Comparison of ENCODE assay signal across 8 cellular contexts in the genomic region with DNA sequence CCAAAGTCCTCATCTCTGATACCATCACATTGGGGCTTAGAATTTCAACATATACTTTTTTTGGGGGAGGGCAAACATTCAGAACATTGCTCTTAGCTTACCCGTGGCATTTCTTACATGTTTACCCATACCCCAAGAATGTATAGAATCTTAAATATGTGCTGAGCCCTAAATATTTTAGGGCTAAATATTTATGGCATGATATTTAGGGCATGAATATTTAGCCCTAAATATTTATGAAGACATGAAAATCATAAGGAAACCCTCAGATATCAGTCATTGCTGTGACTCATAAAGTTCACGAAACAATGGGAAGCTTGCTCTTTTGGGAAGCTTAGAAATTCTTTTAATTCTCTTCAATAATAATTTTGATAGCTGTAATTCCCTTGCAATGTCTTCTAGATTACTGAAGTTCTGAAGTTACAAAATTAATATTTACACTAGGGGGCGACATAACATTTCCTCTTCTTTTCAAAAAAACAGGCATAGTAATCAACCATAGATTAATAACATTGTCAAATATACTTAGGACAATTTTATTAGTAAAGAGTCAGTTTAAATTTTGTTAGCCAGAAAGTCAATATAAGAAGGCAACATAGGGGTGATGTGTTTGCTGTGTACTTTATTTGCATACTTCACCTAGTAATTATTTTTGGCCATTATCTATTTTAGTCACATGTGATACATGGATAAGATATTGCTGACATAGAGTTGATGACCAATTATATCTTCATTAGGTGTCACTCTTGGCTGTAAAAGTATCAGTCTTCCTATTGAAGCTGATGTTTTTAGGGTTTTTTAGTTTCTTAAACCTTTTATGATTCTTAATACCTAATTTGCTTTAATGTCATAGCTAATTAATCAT. TPM values are rescaled to one million over a fixed set of nuclear protein-coding genes. Genes with fewer than 3 reads are reported as not detected.
DNase-seq lines count a peak whose midpoint lies in the region; ATAC-seq and TF ChIP-seq lines count a peak whose summit lies in the region.

No MANE protein-coding gene starts in this region.

- peaks cover 99% of the 10 kb centered on the region for H3K79me2 ChIP-seq in SU-DHL-6 (ENCODE audit: insufficient read depth, low read length)

- POLR2A ChIA-PET in BJ (lab: Charles Lee), result interaction anchor here (0.6 kb wide), 1 partner anchor 15 kb away, joined by 4 read pairs; no protein-coding TSS in a partner anchor

- no peaks in the 10 kb centered on the region for H3K4me1 Mint-ChIP-seq in activated naive CD8-positive, alpha-beta T cell treated with anti-CD3 and anti-CD28 coated beads, Interleukin-2, amount 50 U/mL, for 24 hours

- H3K9me3 ChIP-seq in SU-DHL-6 (ENCODE audit: insufficient read depth, low read length), result peaks cover 5% of the 10 kb centered on the region; the same call in 1 of the 2 replicates

- no peak overlapping the region for H3K27ac ChIP-seq in SU-DHL-6 (ENCODE audit: low read depth, low read length)

- H3K36me3 Mint-ChIP-seq in activated naive CD8-positive, alpha-beta T cell treated with anti-CD3 and anti-CD28 coated beads, Interleukin-2, amount 50 U/mL, for 24 hours (ENCODE audit: low read depth), result no peaks in the 10 kb centered on the region

- no peak overlapping the region for H3K4me3 ChIP-seq in BJ (ENCODE audit: low read depth, low read length)
- no peak overlapping the region for H3K4me3 ChIP-seq in HFF-Myc (replicated peaks; ENCODE audit: low read depth, low read length)
- H3K4me3 ChIP-seq in SU-DHL-6 (ENCODE audit: insufficient read depth, low read length, poor library complexity, severe bottlenecking), result no peak overlapping the region
- no peak overlapping the region for H3K4me3 ChIP-seq in kidney epithelial cell (ENCODE audit: low read depth, low read length)

- no peak for ATAC-seq in activated naive CD8-positive, alpha-beta T cell treated with anti-CD3 and anti-CD28 coated beads, Interleukin-2, amount 50 U/mL, for 24 hours

- H3K27ac Mint-ChIP-seq in activated naive CD8-positive, alpha-beta T cell treated with anti-CD3 and anti-CD28 coated beads, Interleukin-2, amount 50 U/mL, for 24 hours, result no peak overlapping the region

- H3F3A ChIP-seq in SU-DHL-6 (ENCODE audit: insufficient read depth), result peaks cover 30% of the 10 kb centered on the region

- no peaks in the 10 kb centered on the region for H3K9me2 ChIP-seq in SU-DHL-6 (replicated peaks; ENCODE audit: insufficient read depth, low read length)

- H3K27me3 ChIP-seq in BJ (ENCODE audit: control insufficient read depth, insufficient read depth, low read length) (no peaks in the 10 kb centered on the region), SU-DHL-6 (ENCODE audit: low read length) (no peaks in the 10 kb centered on the region), kidney epithelial cell (ENCODE audit: control insufficient read depth, insufficient read depth, low read length) (no peaks in the 10 kb centered on the region)

- DNase-seq in BJ (ENCODE audit: low read depth), result no peak
- DNase-seq in HFF-Myc (ENCODE audit: extremely low read depth, low read depth), result no peak
- DNase-seq in kidney epithelial cell (ENCODE audit: low read depth), result no peak
- no peak for DNase-seq in GM19240 (ENCODE audit: insufficient read length, low spot score)
- DNase-seq in stimulated activated CD4-positive, alpha-beta T cell treated with anti-CD3 and anti-CD28 coated beads, Interleukin-4, amount 100 ng/mL, for 1 hour, result no peak
- DNase-seq in cerebellum (ENCODE audit: low spot score), result no peak
- DNase-seq in activated naive CD8-positive, alpha-beta T cell treated with anti-CD3 and anti-CD28 coated beads, Interleukin-2, amount 50 U/mL, for 24 hours, result no peak

- CTCF ChIA-PET in BJ (lab: Yijun Ruan, JAX), result interaction anchor here (0.7 to 2.9 kb wide), 8 partner anchors 11 to 1647 kb away, joined by 3 to 10 read pairs (median 3); a partner anchor contains a TSS

- H3K9me3 Mint-ChIP-seq in activated naive CD8-positive, alpha-beta T cell treated with anti-CD3 and anti-CD28 coated beads, Interleukin-2, amount 50 U/mL, for 24 hours, result no peaks in the 10 kb centered on the region

- H4K20me1 ChIP-seq in SU-DHL-6 (ENCODE audit: low read depth, low read length), result peaks cover 26% of the 10 kb centered on the region

- H2AFZ ChIP-seq in SU-DHL-6 (ENCODE audit: low read depth, low read length, severe bottlenecking), result no peak overlapping the region

- no peak overlapping the region for H3K4me3 Mint-ChIP-seq in activated naive CD8-positive, alpha-beta T cell treated with anti-CD3 and anti-CD28 coated beads, Interleukin-2, amount 50 U/mL, for 24 hours

- H3K4me2 ChIP-seq in SU-DHL-6 (ENCODE audit: low read depth, low read length, poor library complexity, severe bottlenecking), result no peak overlapping the region

- peak; percentile 44 for TF ChIP-seq CTCF in BJ (IDR thresholded peaks at IDR 0.05; ENCODE audit: insufficient read depth, low read depth, low read length)
- peak; percentile 14 for TF ChIP-seq CTCF in HFF-Myc (IDR thresholded peaks at IDR 0.05; ENCODE audit: low read depth, low read length, missing control alignments)
- TF ChIP-seq CTCF in SU-DHL-6 (IDR thresholded peaks at IDR 0.05; ENCODE audit: insufficient read depth, low read length, poor library complexity, severe bottlenecking), result peak; percentile 44
- TF ChIP-seq CTCF in kidney epithelial cell (IDR thresholded peaks at IDR 0.05; ENCODE audit: insufficient read depth, low read length, poor library complexity, severe bottlenecking), result peak; percentile 36

- no peak overlapping the region for H3K9ac ChIP-seq in SU-DHL-6 (ENCODE audit: low read length)

- no peaks in the 10 kb centered on the region for H3K27me3 Mint-ChIP-seq in activated naive CD8-positive, alpha-beta T cell treated with anti-CD3 and anti-CD28 coated beads, Interleukin-2, amount 50 U/mL, for 24 hours

- H3K36me3 ChIP-seq in BJ (ENCODE audit: control insufficient read depth, insufficient read depth, low read length) (no peaks in the 10 kb centered on the region), SU-DHL-6 (ENCODE audit: low read length) (peaks cover 68% of the 10 kb centered on the region), kidney epithelial cell (ENCODE audit: control insufficient read depth, insufficient read depth, low read length) (no peaks in the 10 kb centered on the region)

RNA-seq across cellular contexts. Expression of a gene that starts 13.1 kb away (rescaled TPM):
- polyA plus RNA-seq in BJ (2011; rRNA removed), result 0.53 and 0.96 TPM in 2 replicates
- polyA minus RNA-seq in BJ (2011; rRNA and poly(A)+ RNA removed), result 0.10 and 0.57 TPM in 2 replicates
- not detected in 2 replicates for total RNA-seq in kidney epithelial cell
- 14.8 TPM for total RNA-seq in cerebellum

Comparison
In these comparisons a context has a peak if more than half of its experiments do, and no peak if none do; other contexts are left out.
1. RNA of a gene that starts 13.1 kb away (total RNA-seq): 14.8 TPM in cerebellum (single experiment); not detected in kidney epithelial cell; every median in the first group is over 10 times any median in the second.
2. Peak in every context shown above with its lines, with median percentiles within 50 percentile points of each other: CTCF ChIP-seq.